In the genomic region with DNA sequence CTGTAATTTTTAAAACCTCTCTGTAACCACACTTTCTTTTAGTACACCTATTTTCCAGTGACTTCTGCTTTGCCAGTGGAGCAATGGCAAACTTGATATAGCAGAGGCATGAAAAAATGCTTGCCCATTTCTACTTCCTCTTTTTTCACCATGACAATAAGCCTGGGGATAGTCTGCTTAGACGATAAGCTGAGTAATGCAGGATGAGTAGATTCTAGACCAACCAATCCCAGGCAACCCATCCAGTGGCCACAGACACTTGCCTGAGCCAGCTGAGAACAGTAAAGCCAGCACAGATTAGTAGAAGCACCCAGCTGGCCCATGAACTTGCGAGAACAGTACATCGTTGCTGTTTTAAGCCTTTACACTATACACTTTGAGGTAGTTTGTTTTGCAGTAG, we compare ENCODE assay signal across 1 cellular context.
TF ChIP-seq lines count a peak whose summit lies in the region.

No MANE protein-coding gene starts in this region.

TF ChIP-seq in GM23338, 12 proteins besides CTCF, POLR2A, EP300 and RAD21 (continued from another document):
- TF ChIP-seq, protein P1, sequence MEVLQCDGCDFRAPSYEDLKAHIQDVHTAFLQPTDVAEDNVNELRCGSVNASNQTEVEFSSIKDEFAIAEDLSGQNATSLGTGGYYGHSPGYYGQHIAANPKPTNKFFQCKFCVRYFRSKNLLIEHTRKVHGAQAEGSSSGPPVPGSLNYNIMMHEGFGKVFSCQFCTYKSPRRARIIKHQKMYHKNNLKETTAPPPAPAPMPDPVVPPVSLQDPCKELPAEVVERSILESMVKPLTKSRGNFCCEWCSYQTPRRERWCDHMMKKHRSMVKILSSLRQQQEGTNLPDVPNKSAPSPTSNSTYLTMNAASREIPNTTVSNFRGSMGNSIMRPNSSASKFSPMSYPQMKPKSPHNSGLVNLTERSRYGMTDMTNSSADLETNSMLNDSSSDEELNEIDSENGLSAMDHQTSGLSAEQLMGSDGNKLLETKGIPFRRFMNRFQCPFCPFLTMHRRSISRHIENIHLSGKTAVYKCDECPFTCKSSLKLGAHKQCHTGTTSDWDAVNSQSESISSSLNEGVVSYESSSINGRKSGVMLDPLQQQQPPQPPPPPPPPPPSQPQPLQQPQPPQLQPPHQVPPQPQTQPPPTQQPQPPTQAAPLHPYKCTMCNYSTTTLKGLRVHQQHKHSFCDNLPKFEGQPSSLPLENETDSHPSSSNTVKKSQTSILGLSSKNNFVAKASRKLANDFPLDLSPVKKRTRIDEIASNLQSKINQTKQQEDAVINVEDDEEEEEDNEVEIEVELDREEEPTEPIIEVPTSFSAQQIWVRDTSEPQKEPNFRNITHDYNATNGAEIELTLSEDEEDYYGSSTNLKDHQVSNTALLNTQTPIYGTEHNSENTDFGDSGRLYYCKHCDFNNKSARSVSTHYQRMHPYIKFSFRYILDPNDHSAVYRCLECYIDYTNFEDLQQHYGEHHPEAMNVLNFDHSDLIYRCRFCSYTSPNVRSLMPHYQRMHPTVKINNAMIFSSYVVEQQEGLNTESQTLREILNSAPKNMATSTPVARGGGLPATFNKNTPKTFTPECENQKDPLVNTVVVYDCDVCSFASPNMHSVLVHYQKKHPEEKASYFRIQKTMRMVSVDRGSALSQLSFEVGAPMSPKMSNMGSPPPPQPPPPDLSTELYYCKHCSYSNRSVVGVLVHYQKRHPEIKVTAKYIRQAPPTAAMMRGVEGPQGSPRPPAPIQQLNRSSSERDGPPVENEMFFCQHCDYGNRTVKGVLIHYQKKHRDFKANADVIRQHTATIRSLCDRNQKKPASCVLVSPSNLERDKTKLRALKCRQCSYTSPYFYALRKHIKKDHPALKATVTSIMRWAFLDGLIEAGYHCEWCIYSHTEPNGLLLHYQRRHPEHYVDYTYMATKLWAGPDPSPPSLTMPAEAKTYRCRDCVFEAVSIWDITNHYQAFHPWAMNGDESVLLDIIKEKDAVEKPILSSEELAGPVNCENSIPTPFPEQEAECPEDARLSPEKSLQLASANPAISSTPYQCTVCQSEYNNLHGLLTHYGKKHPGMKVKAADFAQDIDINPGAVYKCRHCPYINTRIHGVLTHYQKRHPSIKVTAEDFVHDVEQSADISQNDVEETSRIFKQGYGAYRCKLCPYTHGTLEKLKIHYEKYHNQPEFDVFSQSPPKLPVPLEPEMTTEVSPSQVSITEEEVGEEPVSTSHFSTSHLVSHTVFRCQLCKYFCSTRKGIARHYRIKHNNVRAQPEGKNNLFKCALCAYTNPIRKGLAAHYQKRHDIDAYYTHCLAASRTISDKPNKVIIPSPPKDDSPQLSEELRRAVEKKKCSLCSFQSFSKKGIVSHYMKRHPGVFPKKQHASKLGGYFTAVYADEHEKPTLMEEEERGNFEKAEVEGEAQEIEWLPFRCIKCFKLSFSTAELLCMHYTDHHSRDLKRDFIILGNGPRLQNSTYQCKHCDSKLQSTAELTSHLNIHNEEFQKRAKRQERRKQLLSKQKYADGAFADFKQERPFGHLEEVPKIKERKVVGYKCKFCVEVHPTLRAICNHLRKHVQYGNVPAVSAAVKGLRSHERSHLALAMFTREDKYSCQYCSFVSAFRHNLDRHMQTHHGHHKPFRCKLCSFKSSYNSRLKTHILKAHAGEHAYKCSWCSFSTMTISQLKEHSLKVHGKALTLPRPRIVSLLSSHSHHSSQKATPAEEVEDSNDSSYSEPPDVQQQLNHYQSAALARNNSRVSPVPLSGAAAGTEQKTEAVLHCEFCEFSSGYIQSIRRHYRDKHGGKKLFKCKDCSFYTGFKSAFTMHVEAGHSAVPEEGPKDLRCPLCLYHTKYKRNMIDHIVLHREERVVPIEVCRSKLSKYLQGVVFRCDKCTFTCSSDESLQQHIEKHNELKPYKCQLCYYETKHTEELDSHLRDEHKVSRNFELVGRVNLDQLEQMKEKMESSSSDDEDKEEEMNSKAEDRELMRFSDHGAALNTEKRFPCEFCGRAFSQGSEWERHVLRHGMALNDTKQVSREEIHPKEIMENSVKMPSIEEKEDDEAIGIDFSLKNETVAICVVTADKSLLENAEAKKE (CRISPR knock-in tag; IDR thresholded peaks at IDR 0.05), result no peak
- TF ChIP-seq POLR2AphosphoS5 (IDR thresholded peaks at IDR 0.05; ENCODE audit: low read depth) (no peak), ZNF331 (CRISPR knock-in tag; IDR thresholded peaks at IDR 0.05; ENCODE audit: low read depth) (no peak), EZH2 (IDR thresholded peaks at IDR 0.05; ENCODE audit: low read depth, unreplicated experiment) (no peak), EZH2phosphoT487 (IDR thresholded peaks at IDR 0.05; ENCODE audit: unreplicated experiment) (no peak)
- TF ChIP-seq, protein P2, sequence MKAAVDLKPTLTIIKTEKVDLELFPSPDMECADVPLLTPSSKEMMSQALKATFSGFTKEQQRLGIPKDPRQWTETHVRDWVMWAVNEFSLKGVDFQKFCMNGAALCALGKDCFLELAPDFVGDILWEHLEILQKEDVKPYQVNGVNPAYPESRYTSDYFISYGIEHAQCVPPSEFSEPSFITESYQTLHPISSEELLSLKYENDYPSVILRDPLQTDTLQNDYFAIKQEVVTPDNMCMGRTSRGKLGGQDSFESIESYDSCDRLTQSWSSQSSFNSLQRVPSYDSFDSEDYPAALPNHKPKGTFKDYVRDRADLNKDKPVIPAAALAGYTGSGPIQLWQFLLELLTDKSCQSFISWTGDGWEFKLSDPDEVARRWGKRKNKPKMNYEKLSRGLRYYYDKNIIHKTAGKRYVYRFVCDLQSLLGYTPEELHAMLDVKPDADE (IDR thresholded peaks at IDR 0.05), result no peak
